Comparison of ENCODE assay signal across 1 cellular context in genomic region chr5:61734966-61735365, GRCh38.
TF ChIP-seq lines count a peak whose summit lies in the region.

No MANE protein-coding gene starts in this region.

TF ChIP-seq in GM23338, 12 proteins besides CTCF, POLR2A, EP300 and RAD21 (continued from another document):
- TF ChIP-seq, protein P1, sequence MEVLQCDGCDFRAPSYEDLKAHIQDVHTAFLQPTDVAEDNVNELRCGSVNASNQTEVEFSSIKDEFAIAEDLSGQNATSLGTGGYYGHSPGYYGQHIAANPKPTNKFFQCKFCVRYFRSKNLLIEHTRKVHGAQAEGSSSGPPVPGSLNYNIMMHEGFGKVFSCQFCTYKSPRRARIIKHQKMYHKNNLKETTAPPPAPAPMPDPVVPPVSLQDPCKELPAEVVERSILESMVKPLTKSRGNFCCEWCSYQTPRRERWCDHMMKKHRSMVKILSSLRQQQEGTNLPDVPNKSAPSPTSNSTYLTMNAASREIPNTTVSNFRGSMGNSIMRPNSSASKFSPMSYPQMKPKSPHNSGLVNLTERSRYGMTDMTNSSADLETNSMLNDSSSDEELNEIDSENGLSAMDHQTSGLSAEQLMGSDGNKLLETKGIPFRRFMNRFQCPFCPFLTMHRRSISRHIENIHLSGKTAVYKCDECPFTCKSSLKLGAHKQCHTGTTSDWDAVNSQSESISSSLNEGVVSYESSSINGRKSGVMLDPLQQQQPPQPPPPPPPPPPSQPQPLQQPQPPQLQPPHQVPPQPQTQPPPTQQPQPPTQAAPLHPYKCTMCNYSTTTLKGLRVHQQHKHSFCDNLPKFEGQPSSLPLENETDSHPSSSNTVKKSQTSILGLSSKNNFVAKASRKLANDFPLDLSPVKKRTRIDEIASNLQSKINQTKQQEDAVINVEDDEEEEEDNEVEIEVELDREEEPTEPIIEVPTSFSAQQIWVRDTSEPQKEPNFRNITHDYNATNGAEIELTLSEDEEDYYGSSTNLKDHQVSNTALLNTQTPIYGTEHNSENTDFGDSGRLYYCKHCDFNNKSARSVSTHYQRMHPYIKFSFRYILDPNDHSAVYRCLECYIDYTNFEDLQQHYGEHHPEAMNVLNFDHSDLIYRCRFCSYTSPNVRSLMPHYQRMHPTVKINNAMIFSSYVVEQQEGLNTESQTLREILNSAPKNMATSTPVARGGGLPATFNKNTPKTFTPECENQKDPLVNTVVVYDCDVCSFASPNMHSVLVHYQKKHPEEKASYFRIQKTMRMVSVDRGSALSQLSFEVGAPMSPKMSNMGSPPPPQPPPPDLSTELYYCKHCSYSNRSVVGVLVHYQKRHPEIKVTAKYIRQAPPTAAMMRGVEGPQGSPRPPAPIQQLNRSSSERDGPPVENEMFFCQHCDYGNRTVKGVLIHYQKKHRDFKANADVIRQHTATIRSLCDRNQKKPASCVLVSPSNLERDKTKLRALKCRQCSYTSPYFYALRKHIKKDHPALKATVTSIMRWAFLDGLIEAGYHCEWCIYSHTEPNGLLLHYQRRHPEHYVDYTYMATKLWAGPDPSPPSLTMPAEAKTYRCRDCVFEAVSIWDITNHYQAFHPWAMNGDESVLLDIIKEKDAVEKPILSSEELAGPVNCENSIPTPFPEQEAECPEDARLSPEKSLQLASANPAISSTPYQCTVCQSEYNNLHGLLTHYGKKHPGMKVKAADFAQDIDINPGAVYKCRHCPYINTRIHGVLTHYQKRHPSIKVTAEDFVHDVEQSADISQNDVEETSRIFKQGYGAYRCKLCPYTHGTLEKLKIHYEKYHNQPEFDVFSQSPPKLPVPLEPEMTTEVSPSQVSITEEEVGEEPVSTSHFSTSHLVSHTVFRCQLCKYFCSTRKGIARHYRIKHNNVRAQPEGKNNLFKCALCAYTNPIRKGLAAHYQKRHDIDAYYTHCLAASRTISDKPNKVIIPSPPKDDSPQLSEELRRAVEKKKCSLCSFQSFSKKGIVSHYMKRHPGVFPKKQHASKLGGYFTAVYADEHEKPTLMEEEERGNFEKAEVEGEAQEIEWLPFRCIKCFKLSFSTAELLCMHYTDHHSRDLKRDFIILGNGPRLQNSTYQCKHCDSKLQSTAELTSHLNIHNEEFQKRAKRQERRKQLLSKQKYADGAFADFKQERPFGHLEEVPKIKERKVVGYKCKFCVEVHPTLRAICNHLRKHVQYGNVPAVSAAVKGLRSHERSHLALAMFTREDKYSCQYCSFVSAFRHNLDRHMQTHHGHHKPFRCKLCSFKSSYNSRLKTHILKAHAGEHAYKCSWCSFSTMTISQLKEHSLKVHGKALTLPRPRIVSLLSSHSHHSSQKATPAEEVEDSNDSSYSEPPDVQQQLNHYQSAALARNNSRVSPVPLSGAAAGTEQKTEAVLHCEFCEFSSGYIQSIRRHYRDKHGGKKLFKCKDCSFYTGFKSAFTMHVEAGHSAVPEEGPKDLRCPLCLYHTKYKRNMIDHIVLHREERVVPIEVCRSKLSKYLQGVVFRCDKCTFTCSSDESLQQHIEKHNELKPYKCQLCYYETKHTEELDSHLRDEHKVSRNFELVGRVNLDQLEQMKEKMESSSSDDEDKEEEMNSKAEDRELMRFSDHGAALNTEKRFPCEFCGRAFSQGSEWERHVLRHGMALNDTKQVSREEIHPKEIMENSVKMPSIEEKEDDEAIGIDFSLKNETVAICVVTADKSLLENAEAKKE (CRISPR knock-in tag; IDR thresholded peaks at IDR 0.05): no peak
- TF ChIP-seq CREB1 (CRISPR knock-in tag; IDR thresholded peaks at IDR 0.05; ENCODE audit: low read depth) (no peak), EZH2phosphoT487 (IDR thresholded peaks at IDR 0.05; ENCODE audit: unreplicated experiment) (no peak), POLR2AphosphoS5 (IDR thresholded peaks at IDR 0.05; ENCODE audit: low read depth) (no peak)
- TF ChIP-seq, protein P2, sequence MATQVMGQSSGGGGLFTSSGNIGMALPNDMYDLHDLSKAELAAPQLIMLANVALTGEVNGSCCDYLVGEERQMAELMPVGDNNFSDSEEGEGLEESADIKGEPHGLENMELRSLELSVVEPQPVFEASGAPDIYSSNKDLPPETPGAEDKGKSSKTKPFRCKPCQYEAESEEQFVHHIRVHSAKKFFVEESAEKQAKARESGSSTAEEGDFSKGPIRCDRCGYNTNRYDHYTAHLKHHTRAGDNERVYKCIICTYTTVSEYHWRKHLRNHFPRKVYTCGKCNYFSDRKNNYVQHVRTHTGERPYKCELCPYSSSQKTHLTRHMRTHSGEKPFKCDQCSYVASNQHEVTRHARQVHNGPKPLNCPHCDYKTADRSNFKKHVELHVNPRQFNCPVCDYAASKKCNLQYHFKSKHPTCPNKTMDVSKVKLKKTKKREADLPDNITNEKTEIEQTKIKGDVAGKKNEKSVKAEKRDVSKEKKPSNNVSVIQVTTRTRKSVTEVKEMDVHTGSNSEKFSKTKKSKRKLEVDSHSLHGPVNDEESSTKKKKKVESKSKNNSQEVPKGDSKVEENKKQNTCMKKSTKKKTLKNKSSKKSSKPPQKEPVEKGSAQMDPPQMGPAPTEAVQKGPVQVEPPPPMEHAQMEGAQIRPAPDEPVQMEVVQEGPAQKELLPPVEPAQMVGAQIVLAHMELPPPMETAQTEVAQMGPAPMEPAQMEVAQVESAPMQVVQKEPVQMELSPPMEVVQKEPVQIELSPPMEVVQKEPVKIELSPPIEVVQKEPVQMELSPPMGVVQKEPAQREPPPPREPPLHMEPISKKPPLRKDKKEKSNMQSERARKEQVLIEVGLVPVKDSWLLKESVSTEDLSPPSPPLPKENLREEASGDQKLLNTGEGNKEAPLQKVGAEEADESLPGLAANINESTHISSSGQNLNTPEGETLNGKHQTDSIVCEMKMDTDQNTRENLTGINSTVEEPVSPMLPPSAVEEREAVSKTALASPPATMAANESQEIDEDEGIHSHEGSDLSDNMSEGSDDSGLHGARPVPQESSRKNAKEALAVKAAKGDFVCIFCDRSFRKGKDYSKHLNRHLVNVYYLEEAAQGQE (IDR thresholded peaks at IDR 0.05; ENCODE audit: unreplicated experiment): no peak
